ENCODE assay signal across 34 cellular contexts in the genomic region with DNA sequence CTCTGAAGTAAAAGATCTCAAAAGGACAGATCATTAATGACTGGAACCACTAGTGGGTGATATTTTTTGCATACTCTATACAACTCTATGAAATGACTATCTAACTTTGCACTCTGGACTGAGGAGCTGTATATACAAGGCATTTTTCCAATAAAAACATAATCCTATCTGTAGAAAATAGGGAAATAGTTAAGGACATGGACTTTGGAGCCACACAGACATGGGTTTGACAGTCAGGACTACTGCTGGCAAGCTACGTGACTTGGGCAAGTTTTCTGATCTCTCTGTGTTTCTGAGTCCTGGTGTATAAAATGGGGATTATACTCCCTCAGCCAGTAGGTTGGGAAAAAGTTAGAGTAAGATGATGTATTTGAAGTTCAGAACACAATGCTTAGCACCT. TPM values are rescaled to one million over a fixed set of nuclear protein-coding genes. Genes with fewer than 3 reads are reported as not detected.
"Had no signal": no experiment of that assay in that cellular context is flagged by ENCODE, and none has a peak within 500 bp of the region (broad histone marks: within the 10 kb centered on the region; RNA-seq: fewer than 3 reads in every experiment).

No MANE protein-coding gene starts in this region.

- H3K27me3 ChIP-seq: left lung, pancreas, sigmoid colon, tibial nerve, upper lobe of left lung, vagina had no signal

- H3K4me2 ChIP-seq: smooth muscle cell had no signal

- H3K4me1 Mint-ChIP-seq: mesothelial cell of epicardium; naive thymus-derived CD8-positive, alpha-beta T cell; nephron; neural crest cell; stimulated activated memory B cell treated with anti-CD40 and anti-IgM and Interleukin-4, amounts not matched to agents 10 μg/mL and 1 μg/mL and 100 μg/mL, for 72 hours; stimulated activated naive CD8-positive, alpha-beta T cell treated with anti-CD3 and anti-CD28 coated beads, Interleukin-15, amount 100 ng/mL, for 72 hours had no signal

- H3K4me1 ChIP-seq: heart left ventricle, left lung, pancreas, prostate gland, sigmoid colon, tibial nerve, upper lobe of left lung, vagina had no signal

- H3K36me3 Mint-ChIP-seq: mesothelial cell of epicardium; naive thymus-derived CD8-positive, alpha-beta T cell; stimulated activated memory B cell treated with anti-CD40 and anti-IgM and Interleukin-4, amounts not matched to agents 10 μg/mL and 1 μg/mL and 100 μg/mL, for 72 hours had no signal

- ATAC-seq: heart left ventricle; left lung; naive thymus-derived CD8-positive, alpha-beta T cell; right cardiac atrium; stimulated activated memory B cell treated with anti-CD40 and anti-IgM and Interleukin-4, amounts not matched to agents 10 μg/mL and 1 μg/mL and 100 μg/mL, for 72 hours; stimulated activated naive CD8-positive, alpha-beta T cell treated with anti-CD3 and anti-CD28 coated beads, Interleukin-15, amount 100 ng/mL, for 72 hours had no signal

- H3K9me3 Mint-ChIP-seq: mesothelial cell of epicardium; nephron; stimulated activated memory B cell treated with anti-CD40 and anti-IgM and Interleukin-4, amounts not matched to agents 10 μg/mL and 1 μg/mL and 100 μg/mL, for 72 hours; stimulated activated naive CD8-positive, alpha-beta T cell treated with anti-CD3 and anti-CD28 coated beads, Interleukin-15, amount 100 ng/mL, for 72 hours had no signal

- H3K27ac Mint-ChIP-seq: mesothelial cell of epicardium; naive thymus-derived CD8-positive, alpha-beta T cell; nephron; stimulated activated memory B cell treated with anti-CD40 and anti-IgM and Interleukin-4, amounts not matched to agents 10 μg/mL and 1 μg/mL and 100 μg/mL, for 72 hours; stimulated activated naive CD8-positive, alpha-beta T cell treated with anti-CD3 and anti-CD28 coated beads, Interleukin-15, amount 100 ng/mL, for 72 hours had no signal

- H3K4me3 ChIP-seq: heart left ventricle, left lung, lung, pancreas, prostate gland, sigmoid colon, smooth muscle cell, tibial nerve, upper lobe of left lung, vagina had no signal

- H3K27ac ChIP-seq: heart left ventricle, left lung, pancreas, prostate gland, sigmoid colon, tibial nerve, upper lobe of left lung, vagina had no signal

- H3K9me3 ChIP-seq: heart left ventricle, left lung, pancreas, prostate gland, sigmoid colon, tibial nerve, upper lobe of left lung, vagina had no signal

- H3K4me3 Mint-ChIP-seq: mesothelial cell of epicardium; naive thymus-derived CD8-positive, alpha-beta T cell; nephron; neural crest cell; stimulated activated memory B cell treated with anti-CD40 and anti-IgM and Interleukin-4, amounts not matched to agents 10 μg/mL and 1 μg/mL and 100 μg/mL, for 72 hours; stimulated activated naive CD8-positive, alpha-beta T cell treated with anti-CD3 and anti-CD28 coated beads, Interleukin-15, amount 100 ng/mL, for 72 hours had no signal

- H3K36me3 ChIP-seq: heart left ventricle, left lung, pancreas, prostate gland, sigmoid colon, tibial nerve, upper lobe of left lung, vagina had no signal

- H3K27me3 Mint-ChIP-seq: stimulated activated naive CD8-positive, alpha-beta T cell treated with anti-CD3 and anti-CD28 coated beads, Interleukin-15, amount 100 ng/mL, for 72 hours had no signal

- DNase-seq: heart left ventricle; islet precursor cell; left lung; mesendoderm; naive thymus-derived CD8-positive, alpha-beta T cell; nucleus accumbens; pancreas; posterior cingulate gyrus; retina; right cardiac atrium; sigmoid colon; stimulated activated CD4-positive, alpha-beta T cell treated with anti-CD3 and anti-CD28 coated beads, Interleukin-1b, Interleukin-23, amount 100 ng/mL, for 48 hours; stimulated activated CD4-positive, alpha-beta T cell treated with anti-CD3 and anti-CD28 coated beads, Interleukin-2, amount 100 ng/mL, for 48 hours; stimulated activated CD4-positive, alpha-beta T cell treated with anti-CD3 and anti-CD28 coated beads, Interleukin-4, amount 100 ng/mL, for 4 hours; stimulated activated CD8-positive, alpha-beta memory T cell treated with anti-CD3 and anti-CD28 coated beads, Interleukin-4, amount 100 ng/mL, for 48 hours; stimulated activated naive CD4-positive, alpha-beta T cell treated with Interleukin-2 at 50 U/mL for 16 hours; stimulated activated naive CD8-positive, alpha-beta T cell treated with anti-CD3 and anti-CD28 coated beads, Interleukin-15, amount 100 ng/mL, for 72 hours; substantia nigra; upper lobe of left lung had no signal

RNA-seq across cellular contexts. Expression of gene HSD3B2, which starts 20.9 kb away (rescaled TPM):
- total RNA-seq: heart left ventricle; kidney epithelial cell; left lung; lower leg skin; mononuclear cell; naive thymus-derived CD8-positive, alpha-beta T cell; neural crest cell; osteoblast; sigmoid colon; smooth muscle cell; temporal lobe; urinary bladder had no signal
- polyA plus RNA-seq: heart left ventricle; naive thymus-derived CD8-positive, alpha-beta T cell; pancreas; right cardiac atrium; smooth muscle cell; urinary bladder had no signal

RNA-seq across cellular contexts. Expression of gene HAO2, which starts 25.5 kb away (rescaled TPM):
- total RNA-seq: heart left ventricle; kidney epithelial cell; left lung; lung; mesothelial cell of epicardium; mononuclear cell; naive thymus-derived CD8-positive, alpha-beta T cell; neural crest cell; osteoblast; pancreas; prostate gland; right cardiac atrium; sigmoid colon; smooth muscle cell; temporal lobe; tibial nerve; vagina had no signal
- polyA plus RNA-seq: heart left ventricle; lung; naive thymus-derived CD8-positive, alpha-beta T cell; pancreas; right cardiac atrium; sigmoid colon; smooth muscle cell had no signal
